11 cellular contexts compared by ENCODE assay signal in genomic region chr11:33691051-33691864, GRCh38. TPM values are rescaled to one million over a fixed set of nuclear protein-coding genes. Genes with fewer than 3 reads are reported as not detected.
DNase-seq lines count a peak whose midpoint lies in the region; ATAC-seq and TF ChIP-seq lines count a peak whose summit lies in the region.
"Had no signal": no experiment of that assay in that cellular context is flagged by ENCODE, and none has a peak within 500 bp of the region (broad histone marks: within the 10 kb centered on the region; RNA-seq: fewer than 3 reads in every experiment).

No MANE protein-coding gene starts in this region.

- peak; percentile 57 for DNase-seq in Caki2 (ENCODE audit: low read depth)
- DNase-seq in RWPE2 (ENCODE audit: low spot score): no peak
- no peak for DNase-seq in esophagus muscularis mucosa (ENCODE audit: extremely low spot score)
- no peak for DNase-seq in NCI-H2081 treated with DMSO at 0.1 percent for 48 hours (lab: John Stamatoyannopoulos, UW)
- DNase-seq in stimulated activated naive CD8-positive, alpha-beta T cell treated with anti-CD3 and anti-CD28 coated beads, Interleukin-15, amount 100 ng/mL, for 72 hours: no peak
- DNase-seq in activated CD4-positive, CD25-positive, alpha-beta regulatory T cell treated with anti-CD3 and anti-CD28 coated beads, Interleukin-2, amount 50 U/mL, for 72 hours: no peak
- DNase-seq in DMS 273 (lab: John Stamatoyannopoulos, UW; ENCODE audit: unreplicated experiment): no peak
- DNase-seq: CD4-positive, alpha-beta memory T cell; KBM-7 had no signal

- H3K9ac ChIP-seq in parathyroid adenoma: no peak overlapping the region

- no peaks in the 10 kb centered on the region for H3K9me3 Mint-ChIP-seq in stimulated activated naive CD8-positive, alpha-beta T cell treated with anti-CD3 and anti-CD28 coated beads, Interleukin-15, amount 100 ng/mL, for 72 hours

- H3K4me1 Mint-ChIP-seq in stimulated activated naive CD8-positive, alpha-beta T cell treated with anti-CD3 and anti-CD28 coated beads, Interleukin-15, amount 100 ng/mL, for 72 hours: peaks cover 2% of the 10 kb centered on the region

- H3K4me2 ChIP-seq in parathyroid adenoma (ENCODE audit: low read length): no peak overlapping the region

- peak overlapping the region; percentile 100 for H3K27ac ChIP-seq in RWPE2 (ENCODE audit: poor library complexity, severe bottlenecking)
- H3K27ac ChIP-seq in esophagus muscularis mucosa (replicated peaks in 1 of 4): peak overlapping the region; percentile 74 to 82 (median 78)
- peak overlapping the region; percentile 78 for H3K27ac ChIP-seq in parathyroid adenoma

- H3K9me3 ChIP-seq in RWPE2 (ENCODE audit: severe bottlenecking) (no peaks in the 10 kb centered on the region), esophagus muscularis mucosa (peaks cover 0 to 5% (median 2%) of the 10 kb centered on the region in 4 donors), parathyroid adenoma (ENCODE audit: control insufficient read depth, low read length) (no peaks in the 10 kb centered on the region)

- ATAC-seq in RWPE2 (ENCODE audit: low read depth): no peak
- ATAC-seq in stimulated activated naive CD8-positive, alpha-beta T cell treated with anti-CD3 and anti-CD28 coated beads, Interleukin-15, amount 100 ng/mL, for 72 hours: no peak

- H2AFZ ChIP-seq in parathyroid adenoma: no peak overlapping the region

- H3K4me1 ChIP-seq in RWPE2 (ENCODE audit: insufficient read depth, poor library complexity, severe bottlenecking): peaks cover 60% of the 10 kb centered on the region
- peaks cover 54 to 59% (median 56%) of the 10 kb centered on the region in 4 donors for H3K4me1 ChIP-seq in esophagus muscularis mucosa
- peaks cover 24% of the 10 kb centered on the region for H3K4me1 ChIP-seq in parathyroid adenoma

- H3K27me3 ChIP-seq in RWPE2 (ENCODE audit: insufficient read depth, poor library complexity, severe bottlenecking): no peaks in the 10 kb centered on the region
- H3K27me3 ChIP-seq in esophagus muscularis mucosa: no peaks in the 10 kb centered on the region
- no peaks in the 10 kb centered on the region for H3K27me3 ChIP-seq in parathyroid adenoma (ENCODE audit: control insufficient read depth, insufficient read depth, low read length)

- H3K4me3 ChIP-seq in RWPE2 (ENCODE audit: severe bottlenecking): no peak overlapping the region
- H3K4me3 ChIP-seq in esophagus muscularis mucosa: peak overlapping the region in 1 of 4 donors; percentile 22
- H3K4me3 ChIP-seq in parathyroid adenoma (ENCODE audit: low read depth, low read length): no peak overlapping the region

- 80% methylated on average over 6 of the region's 6 CpGs for WGBS in esophagus muscularis mucosa

- H3K27ac Mint-ChIP-seq in stimulated activated naive CD8-positive, alpha-beta T cell treated with anti-CD3 and anti-CD28 coated beads, Interleukin-15, amount 100 ng/mL, for 72 hours: no peak overlapping the region
- H3K27ac Mint-ChIP-seq: CD4-positive, alpha-beta memory T cell had no signal

- TF ChIP-seq CTCF in RWPE2 (IDR thresholded peaks at IDR 0.05; ENCODE audit: poor library complexity, severe bottlenecking): no peak
- no peak for TF ChIP-seq CTCF in esophagus muscularis mucosa (IDR thresholded peaks at IDR 0.05)
- TF ChIP-seq CTCF in parathyroid adenoma (IDR thresholded peaks at IDR 0.05): no peak

- TF ChIP-seq POLR2A in esophagus muscularis mucosa (IDR thresholded peaks at IDR 0.05; ENCODE audit: low read depth): no peak

- intact Hi-C loops in esophagus muscularis mucosa (cut with DNase I): loop anchor here (10.0 kb wide), 1 partner anchor 536 kb away; no protein-coding TSS in a partner anchor

- H3K79me2 ChIP-seq in parathyroid adenoma: no peaks in the 10 kb centered on the region

- TF ChIP-seq EP300 in esophagus muscularis mucosa (IDR thresholded peaks at IDR 0.05): no peak

- H3K27me3 Mint-ChIP-seq in stimulated activated naive CD8-positive, alpha-beta T cell treated with anti-CD3 and anti-CD28 coated beads, Interleukin-15, amount 100 ng/mL, for 72 hours: no peaks in the 10 kb centered on the region

- no peak overlapping the region for H3K4me3 Mint-ChIP-seq in stimulated activated naive CD8-positive, alpha-beta T cell treated with anti-CD3 and anti-CD28 coated beads, Interleukin-15, amount 100 ng/mL, for 72 hours
- H3K4me3 Mint-ChIP-seq: CD4-positive, alpha-beta memory T cell had no signal

- H3K36me3 ChIP-seq in RWPE2 (ENCODE audit: low read depth) (no peaks in the 10 kb centered on the region), esophagus muscularis mucosa (no peaks in the 10 kb centered on the region), parathyroid adenoma (ENCODE audit: control insufficient read depth, insufficient read depth, low read length) (no peaks in the 10 kb centered on the region)

- in situ Hi-C loops in Caki2 (cut with HindIII; ENCODE audit: low pct_unique_long_range_greater_than_20kb, low sequenced_read_pairs): no loop called here

RNA-seq across cellular contexts. Expression of gene C11orf91, which starts 9.4 kb away (rescaled TPM):
- total RNA-seq in Caki2 (2014; rRNA removed; shearing (Covaris generic); ENCODE audit: low replicate concordance): not detected in 2 replicates
- not detected for total RNA-seq in esophagus muscularis mucosa
- total RNA-seq: RPMI7951 had no signal

RNA-seq across cellular contexts. Expression of gene CD59, which starts 45.0 kb away (rescaled TPM):
- total RNA-seq in Caki2 (2014; rRNA removed; shearing (Covaris generic); ENCODE audit: low replicate concordance): 131 and 219 TPM in 2 replicates
- total RNA-seq in esophagus muscularis mucosa: 100 to 1,000 TPM; 135 to 528 (median 378) TPM
